9 cellular contexts compared by ENCODE assay signal in genomic region chr20:21303061-21303871, GRCh38. TPM values are rescaled to one million over a fixed set of nuclear protein-coding genes. Genes with fewer than 3 reads are reported as not detected.
DNase-seq lines count a peak whose midpoint lies in the region; ATAC-seq, FAIRE-seq and TF ChIP-seq lines count a peak whose summit lies in the region.
"Had no signal": no experiment of that assay in that cellular context is flagged by ENCODE, and none has a peak within 500 bp of the region (broad histone marks: within the 10 kb centered on the region; RNA-seq: fewer than 3 reads in every experiment).

Gene XRN2 (plus strand): TSS chr20:21303331. CDS start chr20:21303399, 68 bp downstream.

- peak within 1 kb of the TSS; percentile 94 for H3K27ac ChIP-seq in keratinocyte (ENCODE audit: control insufficient read depth, insufficient read depth, low read length)

- H3K36me3 ChIP-seq in keratinocyte (ENCODE audit: control insufficient read depth in 2 of 2, extremely low read depth in 1 of 2, insufficient read depth in 2 of 2, low read length in 2 of 2) = peaks cover 0 to 2% of the 10 kb centered on the region in 2 experiments

- H3K4me1 ChIP-seq in keratinocyte (ENCODE audit: control insufficient read depth, extremely low read depth, insufficient read depth, low read length) = peaks cover 3% of the 10 kb centered on the region

- ATAC-seq in GM19035 (IDR thresholded peaks at IDR 0.05; ENCODE audit: unreplicated experiment) (peak; percentile 92), HG03354 (IDR thresholded peaks at IDR 0.05; ENCODE audit: poor library complexity, severe bottlenecking, unreplicated experiment) (peak; percentile 94)
- ATAC-seq in activated CD4-positive, CD25-positive, alpha-beta regulatory T cell treated with anti-CD3 and anti-CD28 coated beads, Interleukin-2, amount 50 U/mL, for 24 hours = peak; percentile 93 to 95

- peak; percentile 93 for DNase-seq in AG10803 (ENCODE audit: low read depth)
- peak; percentile 92 to 96 for DNase-seq in NCI-H446 (lab: John Stamatoyannopoulos, UW)
- DNase-seq in cerebellar cortex (ENCODE audit: low spot score) = peak; percentile 93
- peak; percentile 36 for DNase-seq in keratinocyte (ENCODE audit: low read depth, low spot score)
- peak; percentile 83 to 96 for DNase-seq in stimulated activated CD4-positive, alpha-beta T cell treated with anti-CD3 and anti-CD28 coated beads, Interleukin-15, amount 100 ng/mL, for 1 hour (ENCODE audit: low read depth in 1 of 2, low spot score in 1 of 2)

- peaks cover 24% of the 10 kb centered on the region for H3K79me2 ChIP-seq in keratinocyte (ENCODE audit: control insufficient read depth, insufficient read depth, low read length)

- peak within 1 kb of the TSS; percentile 97 for H3K4me2 ChIP-seq in keratinocyte (ENCODE audit: control insufficient read depth, extremely low read depth, insufficient read depth, low read depth, low read length)

- H3K4me3 ChIP-seq in AG10803 (ENCODE audit: low read length) = peak within 1 kb of the TSS; percentile 67
- H3K4me3 ChIP-seq in keratinocyte (ENCODE audit: control insufficient read depth in 2 of 3, extremely low read depth in 1 of 3, insufficient read depth in 2 of 3, low read depth in 1 of 3, low read length in 3 of 3) = peak within 1 kb of the TSS; percentile 96 to 99 (median 98)

- no peaks in the 10 kb centered on the region for H3K27me3 ChIP-seq in keratinocyte (ENCODE audit: control insufficient read depth, extremely low read depth, insufficient read depth, low read length)

- peak; percentile 71 for FAIRE-seq in keratinocyte (lab: Jason Lieb, UNC)
- FAIRE-seq: endometrium had no signal

- H4K20me1 ChIP-seq in keratinocyte (ENCODE audit: control insufficient read depth, extremely low read depth, insufficient read depth, low read length) = no peaks in the 10 kb centered on the region

- no peaks in the 10 kb centered on the region for H3K9me3 ChIP-seq in keratinocyte (ENCODE audit: control insufficient read depth, low read depth, low read length)

- H2AFZ ChIP-seq in keratinocyte (ENCODE audit: control insufficient read depth, low read length) = peak within 1 kb of the TSS; percentile 95

- dilution Hi-C loops in keratinocyte (cut with MboI; ENCODE audit: extremely low pct_ligation_motif_present, low sequenced_read_pairs) = no loop called here

- H3K9me1 ChIP-seq in keratinocyte (ENCODE audit: control insufficient read depth, extremely low read depth, insufficient read depth, low read length) = no peaks in the 10 kb centered on the region

- peak within 1 kb of the TSS; percentile 93 for H3K9ac ChIP-seq in keratinocyte (ENCODE audit: control insufficient read depth, extremely low read depth, insufficient read depth, low read length)

- TF ChIP-seq CTCF in AG10803 (conservative IDR thresholded peaks at IDR 0.05; ENCODE audit: low read length) (peak; percentile 8; the same call in 1 of the 2 replicates), keratinocyte (optimal IDR thresholded peaks at IDR 0.05 in 1 of 3, IDR thresholded peaks at IDR 0.05 in 1 of 3, conservative IDR thresholded peaks at IDR 0.05 in 1 of 3; ENCODE audit: extremely low read depth in 1 of 3, insufficient read depth in 2 of 3, low read length in 3 of 3) (peak in 2 of 3 experiments; percentile 5 to 45)

RNA-seq across cellular contexts. Expression of gene XRN2, which starts in this region (rescaled TPM):
- polyA plus RNA-seq in keratinocyte = 57.5 to 85.8 TPM (median 70.9 TPM) in 3 replicates
- polyA plus RNA-seq in keratinocyte (2011; ENCODE audit: low read depth) = 20.5 TPM
- polyA plus RNA-seq in keratinocyte (2011; cell fraction: cytosol; rRNA removed) = 50.2 and 78.3 TPM in 2 replicates
- polyA plus RNA-seq in keratinocyte (2011; cell fraction: nucleus; rRNA removed) = 54.1 and 68.6 TPM in 2 replicates
- 24.5 and 58.1 TPM in 2 replicates for polyA plus RNA-seq in keratinocyte (2012; ENCODE audit: low replicate concordance)
- 15.6 to 58.3 TPM (median 29.1 TPM) in 3 replicates for polyA minus RNA-seq in keratinocyte
- 35.5 TPM for polyA minus RNA-seq in keratinocyte (2011; cell fraction: cytosol; rRNA and poly(A)+ RNA removed)
- 26.5 and 46.5 TPM in 2 replicates for polyA minus RNA-seq in keratinocyte (2011; cell fraction: nucleus; rRNA and poly(A)+ RNA removed)

Comparison
In these comparisons a context has a peak if more than half of its experiments do, and no peak if none do; other contexts are left out.
1. Peak in every context shown above with its lines: DNase-seq, ATAC-seq, H3K4me3 ChIP-seq and H3K27ac ChIP-seq.
2. DNase-seq: peak in every context shown above with its lines; median percentile 94 in NCI-H446; 93 in AG10803; 93 in cerebellar cortex; 90 in stimulated activated CD4-positive, alpha-beta T cell treated with anti-CD3 and anti-CD28 coated beads, Interleukin-15, amount 100 ng/mL, for 1 hour; 36 in keratinocyte.